1 cellular context compared by ENCODE assay signal in the genomic region with DNA sequence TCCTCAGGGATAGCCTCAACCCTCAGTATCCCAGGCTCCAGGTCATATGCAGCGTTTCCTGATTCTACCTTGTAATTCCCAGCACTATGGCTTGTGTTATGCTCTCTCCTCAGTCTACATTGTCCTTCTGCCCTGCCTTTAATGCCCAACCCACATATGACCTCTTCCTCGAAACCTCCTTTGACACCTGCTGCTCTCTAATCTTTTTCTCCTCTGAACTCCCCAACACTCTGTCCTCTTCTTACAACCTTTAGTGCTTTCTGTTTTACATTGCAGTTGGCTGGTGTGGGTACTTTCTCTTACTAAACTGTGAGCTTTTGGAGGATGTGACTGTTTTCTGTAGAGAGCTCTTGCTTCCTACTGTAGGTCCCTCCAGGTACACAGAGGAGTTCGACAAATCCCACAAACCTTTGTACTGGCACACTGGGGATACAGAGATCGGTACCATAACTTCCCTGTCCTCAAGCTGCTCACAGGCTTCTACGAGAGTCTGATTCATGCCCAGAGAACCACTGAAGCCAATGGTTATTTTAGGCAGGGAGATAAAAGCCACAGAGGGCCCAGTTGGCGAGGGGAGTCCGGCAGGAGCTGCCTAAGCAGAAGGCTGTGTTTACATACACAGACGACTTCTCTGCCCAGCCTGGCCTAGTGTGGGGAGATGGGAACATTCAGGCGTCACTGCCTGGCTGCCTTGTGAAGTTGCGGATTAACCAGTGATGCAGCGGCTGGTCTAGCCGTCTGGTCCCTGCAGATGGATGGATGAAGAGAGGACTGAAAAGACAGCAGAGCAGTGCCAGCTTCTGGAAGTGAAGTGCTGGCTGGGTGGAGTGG.
TF ChIP-seq lines count a peak whose summit lies in the region.

No MANE protein-coding gene starts in this region.

TF ChIP-seq in GM23338, 12 proteins besides CTCF, POLR2A, EP300 and RAD21 (continued from another document):
- no peak for TF ChIP-seq ZNF462 (CRISPR knock-in tag; IDR thresholded peaks at IDR 0.05)
